8 cellular contexts compared by ENCODE assay signal in the genomic region with DNA sequence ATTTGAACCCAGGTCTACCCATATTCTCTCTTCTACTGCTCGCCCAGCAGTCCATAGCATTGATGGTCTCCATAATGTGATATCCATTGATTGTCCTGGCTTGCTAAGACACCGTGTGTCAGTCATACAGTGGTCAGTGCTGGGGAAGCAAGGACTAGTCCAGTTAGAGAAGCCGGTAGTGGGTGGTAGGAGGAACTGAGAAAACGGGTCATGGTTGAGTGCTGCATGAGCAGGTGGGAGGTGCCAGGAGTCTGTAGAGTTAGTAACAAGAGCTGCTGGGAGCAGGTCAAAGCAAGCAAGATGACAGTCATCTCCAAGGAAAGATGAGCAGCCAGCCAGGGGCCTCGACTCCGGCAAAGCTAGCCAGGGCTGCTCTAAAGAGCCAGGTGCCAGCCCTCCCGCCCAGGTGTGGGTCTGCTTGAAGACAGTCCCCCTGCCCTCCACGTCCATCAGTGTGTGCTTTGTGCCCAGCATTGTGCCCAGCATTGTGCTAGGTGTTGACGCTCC. TPM values are rescaled to one million over a fixed set of nuclear protein-coding genes. Genes with fewer than 3 reads are reported as not detected.
DNase-seq lines count a peak whose midpoint lies in the region; ATAC-seq and TF ChIP-seq lines count a peak whose summit lies in the region.

No MANE protein-coding gene starts in this region.

- no peaks in the 10 kb centered on the region for H3K79me2 ChIP-seq in OCI-LY1 (ENCODE audit: insufficient read depth, low read length)

- H3K36me3 ChIP-seq in BLaER1 (no peaks in the 10 kb centered on the region), OCI-LY1 (ENCODE audit: insufficient read depth, low read length) (no peaks in the 10 kb centered on the region), left lung (no peaks in the 10 kb centered on the region), adrenal gland (replicated peaks in 1 of 2) (no peaks in the 10 kb centered on the region)

- peak overlapping the region; percentile 63 for H3K4me2 ChIP-seq in BLaER1
- peak overlapping the region; percentile 54 for H3K4me2 ChIP-seq in OCI-LY1 (ENCODE audit: low read length)

- H3K27me3 ChIP-seq in BLaER1 (no peaks in the 10 kb centered on the region), OCI-LY1 (ENCODE audit: insufficient read depth, low read length) (no peaks in the 10 kb centered on the region), left lung (no peaks in the 10 kb centered on the region), adrenal gland (no peaks in the 10 kb centered on the region)

- H2AFZ ChIP-seq in OCI-LY1 (ENCODE audit: low read length) = no peak overlapping the region

- no peak for TF ChIP-seq CTCF in OCI-LY1 (IDR thresholded peaks at IDR 0.05; ENCODE audit: low read length)
- TF ChIP-seq CTCF in left lung (IDR thresholded peaks at IDR 0.05) = no peak
- TF ChIP-seq CTCF in adrenal gland (IDR thresholded peaks at IDR 0.05) = no peak

- no peaks in the 10 kb centered on the region for H3K9me3 Mint-ChIP-seq in immature natural killer cell

- no peak overlapping the region for H3K4me3 ChIP-seq in BLaER1
- no peak overlapping the region for H3K4me3 ChIP-seq in OCI-LY1 (ENCODE audit: low read depth, low read length, poor library complexity, severe bottlenecking)
- H3K4me3 ChIP-seq in left lung = no peak overlapping the region
- H3K4me3 ChIP-seq in adrenal gland = no peak overlapping the region

- peak overlapping the region in 1 of 6 donors; percentile 15 for H3K27ac Mint-ChIP-seq in immature natural killer cell

- no peaks in the 10 kb centered on the region for H3K9me3 ChIP-seq in BLaER1
- H3K9me3 ChIP-seq in OCI-LY1 (ENCODE audit: low read length) = no peaks in the 10 kb centered on the region
- H3K9me3 ChIP-seq in left lung = no peaks in the 10 kb centered on the region
- no peaks in the 10 kb centered on the region for H3K9me3 ChIP-seq in adrenal gland (replicated peaks in 1 of 3)

- ATAC-seq in GM18868 (IDR thresholded peaks at IDR 0.05; ENCODE audit: unreplicated experiment) (peak; percentile 57), HG03025 (IDR thresholded peaks at IDR 0.05; ENCODE audit: low FRiP score, unreplicated experiment) (peak; percentile 54), left lung (peak; percentile 66)

- H3K9ac ChIP-seq in BLaER1 (no peak overlapping the region), OCI-LY1 (ENCODE audit: low read length) (peak overlapping the region; percentile 53; the same call in 1 of the 2 replicates)

- peaks cover 6% of the 10 kb centered on the region; the same call in 1 of the 2 replicates for H3F3A ChIP-seq in OCI-LY1 (ENCODE audit: insufficient read depth, low read length)

- H3K4me3 Mint-ChIP-seq in immature natural killer cell = no peak overlapping the region

- H3K4me1 Mint-ChIP-seq in immature natural killer cell = peaks cover 17 to 29% of the 10 kb centered on the region in 2 donors

- H3K9me2 ChIP-seq in OCI-LY1 (ENCODE audit: low read depth, low read length) = no peaks in the 10 kb centered on the region

- H3K36me3 Mint-ChIP-seq in immature natural killer cell = no peaks in the 10 kb centered on the region

- intact Hi-C loops in left lung (cut with DNase I) = no loop called here
- intact Hi-C loops in adrenal gland (cut with DNase I) = loop anchor here in 1 of 2 donors (5.0 kb wide), 1 partner anchor 122 kb away; a partner anchor contains a TSS

- no peaks in the 10 kb centered on the region for H4K20me1 ChIP-seq in BLaER1
- no peaks in the 10 kb centered on the region for H4K20me1 ChIP-seq in OCI-LY1 (ENCODE audit: insufficient read depth, low read length)

- H3K4me1 ChIP-seq in BLaER1 (peaks cover 71% of the 10 kb centered on the region), OCI-LY1 (ENCODE audit: insufficient read depth, low read length, severe bottlenecking) (peaks cover 69% of the 10 kb centered on the region), left lung (peaks cover 14 to 22% of the 10 kb centered on the region in 2 donors), adrenal gland (replicated peaks in 1 of 2) (peaks cover 0 to 14% of the 10 kb centered on the region in 2 donors)

- H3K27me3 Mint-ChIP-seq in immature natural killer cell (ENCODE audit: low read depth in 3 of 3) = peaks cover 0 to 11% (median 3%) of the 10 kb centered on the region in 3 donors

- no peak for DNase-seq in left lung
- DNase-seq in stimulated activated CD8-positive, alpha-beta memory T cell treated with anti-CD3 and anti-CD28 coated beads, Interleukin-4, amount 100 ng/mL, for 48 hours = no peak
- DNase-seq in adrenal gland = no peak
- no peak for DNase-seq in immature natural killer cell

- 0 out of 2 replicates have a peak overlapping the region, but pooled peaks have one; percentile 15 for H3K27ac ChIP-seq in BLaER1
- peak overlapping the region; percentile 97 for H3K27ac ChIP-seq in OCI-LY1 (ENCODE audit: low read depth, low read length, poor library complexity, severe bottlenecking)
- peak overlapping the region; percentile 40 to 50 for H3K27ac ChIP-seq in left lung
- peak overlapping the region in 2 of 5 donors; percentile 24 to 26 for H3K27ac ChIP-seq in adrenal gland

- TF ChIP-seq POLR2A in adrenal gland (IDR thresholded peaks at IDR 0.05) = no peak

- 80 to 87% (median 84%) methylated on average over 9 of the region's 9 CpGs for WGBS in adrenal gland, 4 donors

RNA-seq across cellular contexts. Expression of a gene that starts 29.5 kb away (rescaled TPM):
- total RNA-seq in left lung (10 to 100 TPM; 53.5 to 80.7 TPM), adrenal gland (10 to 100 TPM; 26.4 to 49.2 (median 40.0) TPM)
- polyA plus RNA-seq in adrenal gland (10 to 100 TPM; 23.0 to 30.5 (median 29.9) TPM), immature natural killer cell (10 to 100 TPM; 24.7 to 39.1 (median 32.9) TPM)
